1 cellular context compared by ENCODE assay signal in the genomic region with DNA sequence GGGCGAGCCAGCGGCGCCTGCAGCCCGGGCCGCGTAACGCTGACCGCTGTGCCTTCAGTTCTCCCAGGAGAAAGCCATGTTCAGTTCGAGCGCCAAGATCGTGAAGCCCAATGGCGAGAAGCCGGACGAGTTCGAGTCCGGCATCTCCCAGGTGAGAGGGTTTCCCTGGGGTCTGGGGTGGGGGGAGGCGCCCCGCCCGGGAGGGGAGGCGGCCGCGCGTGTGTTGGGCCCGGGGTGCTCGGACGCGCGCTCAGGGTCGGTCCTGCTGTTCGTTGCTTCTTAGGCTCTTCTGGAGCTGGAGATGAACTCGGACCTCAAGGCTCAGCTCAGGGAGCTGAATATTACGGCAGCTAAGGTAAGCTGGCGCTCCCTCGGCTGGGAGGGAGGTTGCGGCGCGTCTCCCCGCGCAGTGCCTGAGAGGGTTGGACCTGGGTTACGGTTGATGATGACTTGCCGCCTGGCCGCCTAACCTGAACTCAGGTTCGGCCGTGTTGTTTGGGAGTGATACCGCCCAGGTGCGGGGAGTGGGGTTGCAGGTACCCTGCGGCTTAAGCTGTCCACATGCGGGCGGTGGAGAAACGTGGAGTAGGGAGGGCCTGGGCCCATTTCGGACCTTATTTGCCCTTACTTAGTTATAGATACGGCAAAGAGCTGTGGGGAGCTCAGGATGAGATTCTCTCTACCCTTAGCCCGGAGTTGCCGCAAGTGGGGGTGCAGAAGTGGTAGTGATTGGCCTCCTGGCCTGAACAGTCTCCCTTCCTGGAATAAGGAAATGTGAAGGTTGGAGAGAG.
TF ChIP-seq lines count a peak whose summit lies in the region.

No MANE protein-coding gene starts in this region.

TF ChIP-seq in HepG2, 621 proteins besides CTCF, POLR2A, EP300 and RAD21 (continued from another document and continues in another):
- TF ChIP-seq, protein P1, sequence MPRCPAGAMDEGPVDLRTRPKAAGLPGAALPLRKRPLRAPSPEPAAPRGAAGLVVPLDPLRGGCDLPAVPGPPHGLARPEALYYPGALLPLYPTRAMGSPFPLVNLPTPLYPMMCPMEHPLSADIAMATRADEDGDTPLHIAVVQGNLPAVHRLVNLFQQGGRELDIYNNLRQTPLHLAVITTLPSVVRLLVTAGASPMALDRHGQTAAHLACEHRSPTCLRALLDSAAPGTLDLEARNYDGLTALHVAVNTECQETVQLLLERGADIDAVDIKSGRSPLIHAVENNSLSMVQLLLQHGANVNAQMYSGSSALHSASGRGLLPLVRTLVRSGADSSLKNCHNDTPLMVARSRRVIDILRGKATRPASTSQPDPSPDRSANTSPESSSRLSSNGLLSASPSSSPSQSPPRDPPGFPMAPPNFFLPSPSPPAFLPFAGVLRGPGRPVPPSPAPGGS (CRISPR knock-in tag; IDR thresholded peaks at IDR 0.05) = no peak
- TF ChIP-seq, protein P2, sequence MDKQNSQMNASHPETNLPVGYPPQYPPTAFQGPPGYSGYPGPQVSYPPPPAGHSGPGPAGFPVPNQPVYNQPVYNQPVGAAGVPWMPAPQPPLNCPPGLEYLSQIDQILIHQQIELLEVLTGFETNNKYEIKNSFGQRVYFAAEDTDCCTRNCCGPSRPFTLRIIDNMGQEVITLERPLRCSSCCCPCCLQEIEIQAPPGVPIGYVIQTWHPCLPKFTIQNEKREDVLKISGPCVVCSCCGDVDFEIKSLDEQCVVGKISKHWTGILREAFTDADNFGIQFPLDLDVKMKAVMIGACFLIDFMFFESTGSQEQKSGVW (CRISPR knock-in tag; IDR thresholded peaks at IDR 0.05; ENCODE audit: borderline replicate concordance) = no peak
- TF ChIP-seq ARID2 (CRISPR knock-in tag; IDR thresholded peaks at IDR 0.05; ENCODE audit: borderline replicate concordance) (no peak; the same call in 1 of the 2 replicates), ZNF432 (CRISPR knock-in tag; IDR thresholded peaks at IDR 0.05; ENCODE audit: borderline replicate concordance) (0 out of 2 replicates have a peak, but pooled peaks have one; percentile 46), ISL2 (CRISPR knock-in tag; IDR thresholded peaks at IDR 0.05) (0 out of 2 replicates have a peak, but pooled peaks have one; percentile 22), ZNF251 (CRISPR knock-in tag; IDR thresholded peaks at IDR 0.05) (0 out of 2 replicates have a peak, but pooled peaks have one; percentile 60), ZNF317 (CRISPR knock-in tag; IDR thresholded peaks at IDR 0.05) (no peak), JUNB (CRISPR knock-in tag; IDR thresholded peaks at IDR 0.05; ENCODE audit: borderline replicate concordance) (no peak), MIER3 (CRISPR knock-in tag; IDR thresholded peaks at IDR 0.05; ENCODE audit: borderline replicate concordance) (no peak), MAZ (IDR thresholded peaks at IDR 0.05; ENCODE audit: borderline replicate concordance, low read depth, low read length) (no peak), MAZ (CRISPR knock-in tag; IDR thresholded peaks at IDR 0.05; ENCODE audit: low read depth) (no peak), MIER2 (CRISPR knock-in tag; IDR thresholded peaks at IDR 0.05) (no peak), ZNF354B (CRISPR knock-in tag; IDR thresholded peaks at IDR 0.05) (no peak), ZNF878 (CRISPR knock-in tag; IDR thresholded peaks at IDR 0.05) (no peak), ZFP90 (CRISPR knock-in tag; IDR thresholded peaks at IDR 0.05; ENCODE audit: borderline replicate concordance) (no peak), ZNF850 (CRISPR knock-in tag; conservative IDR thresholded peaks at IDR 0.05) (0 out of 2 replicates have a peak, but pooled peaks have one; percentile 18)
- TF ChIP-seq, protein P3, sequence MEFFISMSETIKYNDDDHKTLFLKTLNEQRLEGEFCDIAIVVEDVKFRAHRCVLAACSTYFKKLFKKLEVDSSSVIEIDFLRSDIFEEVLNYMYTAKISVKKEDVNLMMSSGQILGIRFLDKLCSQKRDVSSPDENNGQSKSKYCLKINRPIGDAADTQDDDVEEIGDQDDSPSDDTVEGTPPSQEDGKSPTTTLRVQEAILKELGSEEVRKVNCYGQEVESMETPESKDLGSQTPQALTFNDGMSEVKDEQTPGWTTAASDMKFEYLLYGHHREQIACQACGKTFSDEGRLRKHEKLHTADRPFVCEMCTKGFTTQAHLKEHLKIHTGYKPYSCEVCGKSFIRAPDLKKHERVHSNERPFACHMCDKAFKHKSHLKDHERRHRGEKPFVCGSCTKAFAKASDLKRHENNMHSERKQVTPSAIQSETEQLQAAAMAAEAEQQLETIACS (CRISPR knock-in tag; IDR thresholded peaks at IDR 0.05) = no peak
- TF ChIP-seq, protein P4, sequence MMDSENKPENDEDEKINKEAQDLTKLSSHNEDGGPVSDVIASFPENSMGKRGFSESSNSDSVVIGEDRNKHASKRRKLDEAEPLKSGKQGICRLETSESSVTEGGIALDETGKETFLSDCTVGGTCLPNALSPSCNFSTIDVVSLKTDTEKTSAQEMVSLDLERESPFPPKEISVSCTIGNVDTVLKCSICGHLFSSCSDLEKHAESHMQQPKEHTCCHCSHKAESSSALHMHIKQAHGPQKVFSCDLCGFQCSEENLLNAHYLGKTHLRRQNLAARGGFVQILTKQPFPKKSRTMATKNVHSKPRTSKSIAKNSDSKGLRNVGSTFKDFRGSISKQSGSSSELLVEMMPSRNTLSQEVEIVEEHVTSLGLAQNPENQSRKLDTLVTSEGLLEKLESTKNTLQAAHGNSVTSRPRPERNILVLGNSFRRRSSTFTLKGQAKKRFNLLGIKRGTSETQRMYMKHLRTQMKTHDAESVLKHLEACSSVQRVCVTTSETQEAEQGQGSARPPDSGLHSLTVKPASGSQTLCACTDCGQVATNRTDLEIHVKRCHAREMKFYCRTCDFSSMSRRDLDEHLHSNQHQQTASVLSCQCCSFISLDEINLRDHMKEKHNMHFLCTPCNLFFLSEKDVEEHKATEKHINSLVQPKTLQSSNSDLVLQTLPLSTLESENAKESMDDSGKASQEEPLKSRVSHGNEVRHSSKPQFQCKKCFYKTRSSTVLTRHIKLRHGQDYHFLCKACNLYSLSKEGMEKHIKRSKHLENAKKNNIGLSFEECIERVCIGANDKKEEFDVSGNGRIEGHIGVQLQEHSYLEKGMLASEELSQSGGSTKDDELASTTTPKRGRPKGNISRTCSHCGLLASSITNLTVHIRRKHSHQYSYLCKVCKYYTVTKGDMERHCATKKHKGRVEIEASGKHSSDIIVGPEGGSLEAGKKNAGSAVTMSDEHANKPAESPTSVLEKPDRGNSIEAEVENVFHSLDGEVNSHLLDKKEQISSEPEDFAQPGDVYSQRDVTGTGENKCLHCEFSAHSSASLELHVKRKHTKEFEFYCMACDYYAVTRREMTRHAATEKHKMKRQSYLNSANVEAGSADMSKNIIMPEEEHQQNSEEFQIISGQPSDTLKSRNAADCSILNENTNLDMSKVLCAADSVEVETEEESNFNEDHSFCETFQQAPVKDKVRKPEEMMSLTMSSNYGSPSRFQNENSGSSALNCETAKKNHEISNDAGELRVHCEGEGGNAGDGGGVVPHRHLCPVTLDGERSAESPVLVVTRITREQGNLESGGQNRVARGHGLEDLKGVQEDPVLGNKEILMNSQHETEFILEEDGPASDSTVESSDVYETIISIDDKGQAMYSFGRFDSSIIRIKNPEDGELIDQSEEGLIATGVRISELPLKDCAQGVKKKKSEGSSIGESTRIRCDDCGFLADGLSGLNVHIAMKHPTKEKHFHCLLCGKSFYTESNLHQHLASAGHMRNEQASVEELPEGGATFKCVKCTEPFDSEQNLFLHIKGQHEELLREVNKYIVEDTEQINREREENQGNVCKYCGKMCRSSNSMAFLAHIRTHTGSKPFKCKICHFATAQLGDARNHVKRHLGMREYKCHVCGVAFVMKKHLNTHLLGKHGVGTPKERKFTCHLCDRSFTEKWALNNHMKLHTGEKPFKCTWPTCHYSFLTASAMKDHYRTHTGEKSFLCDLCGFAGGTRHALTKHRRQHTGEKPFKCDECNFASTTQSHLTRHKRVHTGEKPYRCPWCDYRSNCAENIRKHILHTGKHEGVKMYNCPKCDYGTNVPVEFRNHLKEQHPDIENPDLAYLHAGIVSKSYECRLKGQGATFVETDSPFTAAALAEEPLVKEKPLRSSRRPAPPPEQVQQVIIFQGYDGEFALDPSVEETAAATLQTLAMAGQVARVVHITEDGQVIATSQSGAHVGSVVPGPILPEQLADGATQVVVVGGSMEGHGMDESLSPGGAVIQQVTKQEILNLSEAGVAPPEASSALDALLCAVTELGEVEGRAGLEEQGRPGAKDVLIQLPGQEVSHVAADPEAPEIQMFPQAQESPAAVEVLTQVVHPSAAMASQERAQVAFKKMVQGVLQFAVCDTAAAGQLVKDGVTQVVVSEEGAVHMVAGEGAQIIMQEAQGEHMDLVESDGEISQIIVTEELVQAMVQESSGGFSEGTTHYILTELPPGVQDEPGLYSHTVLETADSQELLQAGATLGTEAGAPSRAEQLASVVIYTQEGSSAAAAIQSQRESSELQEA (CRISPR knock-in tag; IDR thresholded peaks at IDR 0.05; ENCODE audit: not compliant biosample characterization) = no peak
- TF ChIP-seq, protein P5, sequence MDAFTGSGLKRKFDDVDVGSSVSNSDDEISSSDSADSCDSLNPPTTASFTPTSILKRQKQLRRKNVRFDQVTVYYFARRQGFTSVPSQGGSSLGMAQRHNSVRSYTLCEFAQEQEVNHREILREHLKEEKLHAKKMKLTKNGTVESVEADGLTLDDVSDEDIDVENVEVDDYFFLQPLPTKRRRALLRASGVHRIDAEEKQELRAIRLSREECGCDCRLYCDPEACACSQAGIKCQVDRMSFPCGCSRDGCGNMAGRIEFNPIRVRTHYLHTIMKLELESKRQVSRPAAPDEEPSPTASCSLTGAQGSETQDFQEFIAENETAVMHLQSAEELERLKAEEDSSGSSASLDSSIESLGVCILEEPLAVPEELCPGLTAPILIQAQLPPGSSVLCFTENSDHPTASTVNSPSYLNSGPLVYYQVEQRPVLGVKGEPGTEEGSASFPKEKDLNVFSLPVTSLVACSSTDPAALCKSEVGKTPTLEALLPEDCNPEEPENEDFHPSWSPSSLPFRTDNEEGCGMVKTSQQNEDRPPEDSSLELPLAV (CRISPR knock-in tag; conservative IDR thresholded peaks at IDR 0.05; ENCODE audit: low read depth) = no peak
- TF ChIP-seq, protein P6, sequence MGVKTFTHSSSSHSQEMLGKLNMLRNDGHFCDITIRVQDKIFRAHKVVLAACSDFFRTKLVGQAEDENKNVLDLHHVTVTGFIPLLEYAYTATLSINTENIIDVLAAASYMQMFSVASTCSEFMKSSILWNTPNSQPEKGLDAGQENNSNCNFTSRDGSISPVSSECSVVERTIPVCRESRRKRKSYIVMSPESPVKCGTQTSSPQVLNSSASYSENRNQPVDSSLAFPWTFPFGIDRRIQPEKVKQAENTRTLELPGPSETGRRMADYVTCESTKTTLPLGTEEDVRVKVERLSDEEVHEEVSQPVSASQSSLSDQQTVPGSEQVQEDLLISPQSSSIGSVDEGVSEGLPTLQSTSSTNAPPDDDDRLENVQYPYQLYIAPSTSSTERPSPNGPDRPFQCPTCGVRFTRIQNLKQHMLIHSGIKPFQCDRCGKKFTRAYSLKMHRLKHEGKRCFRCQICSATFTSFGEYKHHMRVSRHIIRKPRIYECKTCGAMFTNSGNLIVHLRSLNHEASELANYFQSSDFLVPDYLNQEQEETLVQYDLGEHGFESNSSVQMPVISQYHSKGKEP (CRISPR knock-in tag; IDR thresholded peaks at IDR 0.05) = no peak
- TF ChIP-seq, protein P7, sequence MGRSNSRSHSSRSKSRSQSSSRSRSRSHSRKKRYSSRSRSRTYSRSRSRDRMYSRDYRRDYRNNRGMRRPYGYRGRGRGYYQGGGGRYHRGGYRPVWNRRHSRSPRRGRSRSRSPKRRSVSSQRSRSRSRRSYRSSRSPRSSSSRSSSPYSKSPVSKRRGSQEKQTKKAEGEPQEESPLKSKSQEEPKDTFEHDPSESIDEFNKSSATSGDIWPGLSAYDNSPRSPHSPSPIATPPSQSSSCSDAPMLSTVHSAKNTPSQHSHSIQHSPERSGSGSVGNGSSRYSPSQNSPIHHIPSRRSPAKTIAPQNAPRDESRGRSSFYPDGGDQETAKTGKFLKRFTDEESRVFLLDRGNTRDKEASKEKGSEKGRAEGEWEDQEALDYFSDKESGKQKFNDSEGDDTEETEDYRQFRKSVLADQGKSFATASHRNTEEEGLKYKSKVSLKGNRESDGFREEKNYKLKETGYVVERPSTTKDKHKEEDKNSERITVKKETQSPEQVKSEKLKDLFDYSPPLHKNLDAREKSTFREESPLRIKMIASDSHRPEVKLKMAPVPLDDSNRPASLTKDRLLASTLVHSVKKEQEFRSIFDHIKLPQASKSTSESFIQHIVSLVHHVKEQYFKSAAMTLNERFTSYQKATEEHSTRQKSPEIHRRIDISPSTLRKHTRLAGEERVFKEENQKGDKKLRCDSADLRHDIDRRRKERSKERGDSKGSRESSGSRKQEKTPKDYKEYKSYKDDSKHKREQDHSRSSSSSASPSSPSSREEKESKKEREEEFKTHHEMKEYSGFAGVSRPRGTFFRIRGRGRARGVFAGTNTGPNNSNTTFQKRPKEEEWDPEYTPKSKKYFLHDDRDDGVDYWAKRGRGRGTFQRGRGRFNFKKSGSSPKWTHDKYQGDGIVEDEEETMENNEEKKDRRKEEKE (IDR thresholded peaks at IDR 0.05) = no peak
- TF ChIP-seq, protein P8, sequence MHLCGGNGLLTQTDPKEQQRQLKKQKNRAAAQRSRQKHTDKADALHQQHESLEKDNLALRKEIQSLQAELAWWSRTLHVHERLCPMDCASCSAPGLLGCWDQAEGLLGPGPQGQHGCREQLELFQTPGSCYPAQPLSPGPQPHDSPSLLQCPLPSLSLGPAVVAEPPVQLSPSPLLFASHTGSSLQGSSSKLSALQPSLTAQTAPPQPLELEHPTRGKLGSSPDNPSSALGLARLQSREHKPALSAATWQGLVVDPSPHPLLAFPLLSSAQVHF (CRISPR knock-in tag; IDR thresholded peaks at IDR 0.05) = no peak
- TF ChIP-seq, protein P9, sequence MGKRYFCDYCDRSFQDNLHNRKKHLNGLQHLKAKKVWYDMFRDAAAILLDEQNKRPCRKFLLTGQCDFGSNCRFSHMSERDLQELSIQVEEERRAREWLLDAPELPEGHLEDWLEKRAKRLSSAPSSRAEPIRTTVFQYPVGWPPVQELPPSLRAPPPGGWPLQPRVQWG (CRISPR knock-in tag; IDR thresholded peaks at IDR 0.05; ENCODE audit: borderline replicate concordance, low read depth) = no peak
- TF ChIP-seq, protein P10, sequence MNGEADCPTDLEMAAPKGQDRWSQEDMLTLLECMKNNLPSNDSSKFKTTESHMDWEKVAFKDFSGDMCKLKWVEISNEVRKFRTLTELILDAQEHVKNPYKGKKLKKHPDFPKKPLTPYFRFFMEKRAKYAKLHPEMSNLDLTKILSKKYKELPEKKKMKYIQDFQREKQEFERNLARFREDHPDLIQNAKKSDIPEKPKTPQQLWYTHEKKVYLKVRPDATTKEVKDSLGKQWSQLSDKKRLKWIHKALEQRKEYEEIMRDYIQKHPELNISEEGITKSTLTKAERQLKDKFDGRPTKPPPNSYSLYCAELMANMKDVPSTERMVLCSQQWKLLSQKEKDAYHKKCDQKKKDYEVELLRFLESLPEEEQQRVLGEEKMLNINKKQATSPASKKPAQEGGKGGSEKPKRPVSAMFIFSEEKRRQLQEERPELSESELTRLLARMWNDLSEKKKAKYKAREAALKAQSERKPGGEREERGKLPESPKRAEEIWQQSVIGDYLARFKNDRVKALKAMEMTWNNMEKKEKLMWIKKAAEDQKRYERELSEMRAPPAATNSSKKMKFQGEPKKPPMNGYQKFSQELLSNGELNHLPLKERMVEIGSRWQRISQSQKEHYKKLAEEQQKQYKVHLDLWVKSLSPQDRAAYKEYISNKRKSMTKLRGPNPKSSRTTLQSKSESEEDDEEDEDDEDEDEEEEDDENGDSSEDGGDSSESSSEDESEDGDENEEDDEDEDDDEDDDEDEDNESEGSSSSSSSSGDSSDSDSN (CRISPR knock-in tag; IDR thresholded peaks at IDR 0.05) = peak; percentile 6; the same call in 1 of the 2 replicates
